In the genomic region with DNA sequence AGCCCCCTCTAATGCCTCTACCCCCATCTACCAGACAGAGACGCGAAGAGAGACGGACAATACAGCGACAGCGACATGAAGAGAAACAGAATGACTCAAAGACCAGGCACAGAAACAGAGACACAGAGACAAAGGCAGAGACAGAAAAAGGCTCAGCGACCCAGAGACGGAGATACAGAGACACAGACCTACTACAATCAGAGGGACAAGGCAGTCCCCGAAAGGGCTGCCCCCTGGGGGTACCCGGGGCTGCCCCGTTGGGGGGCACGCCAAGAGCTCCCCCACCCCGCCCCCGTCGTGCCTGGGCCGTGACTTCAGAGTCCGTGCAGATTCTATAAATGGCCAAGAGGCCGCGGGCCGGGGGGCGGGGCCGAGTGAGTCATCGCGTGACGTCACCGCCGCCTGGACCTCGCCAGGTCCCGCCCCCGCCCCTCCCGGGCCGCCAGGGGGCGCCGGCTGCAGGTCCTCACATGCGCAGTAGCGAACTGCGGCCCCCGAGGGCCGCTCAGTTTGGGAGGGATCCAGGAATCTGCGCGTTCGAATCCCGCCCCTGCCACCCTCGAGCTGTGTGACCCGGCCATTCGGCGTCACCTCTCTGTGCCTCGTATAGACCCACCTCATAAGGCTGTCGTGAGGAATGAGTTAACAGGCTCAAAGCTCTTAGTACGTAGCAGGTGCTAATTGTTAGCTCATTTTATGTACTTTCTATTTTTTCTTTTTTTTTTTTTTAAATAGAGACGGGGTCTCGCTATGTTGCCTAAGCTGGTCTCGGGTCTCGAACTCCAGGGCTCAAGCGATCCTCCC, we compare ENCODE assay signal across 8 cellular contexts. TPM values are rescaled to one million over a fixed set of nuclear protein-coding genes. Genes with fewer than 3 reads are reported as not detected.
DNase-seq lines count a peak whose midpoint lies in the region; ATAC-seq and TF ChIP-seq lines count a peak whose summit lies in the region.

No MANE protein-coding gene starts in this region.

- no peak overlapping the region for H4K8ac ChIP-seq in H9 (replicated peaks; ENCODE audit: insufficient read length, low read depth, low read length)

- H2BK120ac ChIP-seq in H9 (ENCODE audit: low read depth, low read length, poor library complexity, severe bottlenecking) = no peak overlapping the region

- no peak overlapping the region for H4K5ac ChIP-seq in H9 (ENCODE audit: insufficient read length, low read depth, low read length)

- H4K91ac ChIP-seq in H9 (ENCODE audit: insufficient read length, low read depth, low read length) = no peak overlapping the region

- H3K27ac ChIP-seq in H9 (ENCODE audit: insufficient read length, low read depth, low read length) = no peak overlapping the region
- no peak overlapping the region; the same call in 1 of the 2 replicates for H3K27ac ChIP-seq in VCaP
- peak overlapping the region; percentile 81 for H3K27ac ChIP-seq in skeletal muscle tissue (ENCODE audit: low read depth, low read length)

- peak overlapping the region; percentile 72 for H3K18ac ChIP-seq in H9 (ENCODE audit: insufficient read length, low read depth, low read length)

- H2AFZ ChIP-seq in H9 (ENCODE audit: low read length) = no peak overlapping the region

- H3K9me3 Mint-ChIP-seq in H9 (no peaks in the 10 kb centered on the region; a peak in 1 of 5 replicates), MCF 10A (ENCODE audit: unreplicated experiment) (no peaks in the 10 kb centered on the region)

- POLR2A ChIA-PET in MCF 10A (lab: Yijun Ruan, JAX) = interaction anchor here (0.9 to 1.5 kb wide), 2 partner anchors 23 kb away, joined by 3 to 5 read pairs; a partner anchor contains a TSS

- no peak overlapping the region for H2BK15ac ChIP-seq in H9 (ENCODE audit: low read depth, low read length)

- H3T11ph ChIP-seq in H9 (ENCODE audit: low read length) = no peak overlapping the region

- no peak overlapping the region for H2BK20ac ChIP-seq in H9 (ENCODE audit: low read depth, low read length, poor library complexity, severe bottlenecking)

- no peak overlapping the region for H3K4ac ChIP-seq in H9 (ENCODE audit: low read depth, low read length)

- ATAC-seq in HG02870 (IDR thresholded peaks at IDR 0.05; ENCODE audit: unreplicated experiment) = no peak

- no peak overlapping the region for H2BK5ac ChIP-seq in H9 (ENCODE audit: insufficient read length, low read length)

- H3K36me3 ChIP-seq in skeletal muscle tissue (ENCODE audit: control insufficient read depth in 3 of 3, insufficient read depth in 3 of 3, low read length in 3 of 3) = no peaks in the 10 kb centered on the region

- H3K4me3 Mint-ChIP-seq in H9 = peak overlapping the region; percentile 61 to 77
- H3K4me3 Mint-ChIP-seq in MCF 10A (ENCODE audit: unreplicated experiment) = peak overlapping the region; percentile 18

- H3K4me2 ChIP-seq in H9 (ENCODE audit: insufficient read depth, insufficient read length, low read length) = peak overlapping the region; percentile 49

- peak; percentile 40 for DNase-seq in DMS153 (lab: John Stamatoyannopoulos, UW)
- DNase-seq in H9 = peak; percentile 91
- DNase-seq in NCI-H2081 treated with DMSO at 0.1 percent for 48 hours (lab: John Stamatoyannopoulos, UW) = peak; percentile 3
- peak; percentile 86 for DNase-seq in MCF 10A (ENCODE audit: unreplicated experiment)
- peak; percentile 91 for DNase-seq in iPS-NIHi11 (ENCODE audit: low spot score)

- H3K4me1 Mint-ChIP-seq in H9 (peaks cover 14 to 24% of the 10 kb centered on the region in 2 experiments), MCF 10A (ENCODE audit: insufficient read depth, unreplicated experiment) (peaks cover 11% of the 10 kb centered on the region)

- no peak overlapping the region for H3K23ac ChIP-seq in H9 (ENCODE audit: insufficient read length, low read depth, low read length)

- peaks cover 9% of the 10 kb centered on the region for H3K23me2 ChIP-seq in H9 (ENCODE audit: insufficient read length, low read depth, low read length, poor library complexity, severe bottlenecking)

- CTCF ChIA-PET in MCF 10A (lab: Yijun Ruan, JAX) = interaction anchor here (0.5 to 1.8 kb wide), 16 partner anchors 9 to 1268 kb away, joined by 3 to 12 read pairs (median 4); a partner anchor contains a TSS

- peak overlapping the region; percentile 73; the same call in 1 of the 2 replicates for H3K14ac ChIP-seq in H9 (ENCODE audit: insufficient read depth, low read length)

- H4K20me1 ChIP-seq in H9 (ENCODE audit: control insufficient read depth, insufficient read depth, insufficient read length) = no peaks in the 10 kb centered on the region

- H3K27me3 ChIP-seq in H9 (ENCODE audit: insufficient read depth, low read length) (no peaks in the 10 kb centered on the region), skeletal muscle tissue (ENCODE audit: control insufficient read depth in 3 of 3, insufficient read depth in 3 of 3, low read length in 3 of 3) (peaks cover 2 to 10% (median 10%) of the 10 kb centered on the region in 3 donors)

- H2AK5ac ChIP-seq in H9 (ENCODE audit: insufficient read length, low read length) = no peak overlapping the region

- peak overlapping the region; percentile 48 to 70 (median 61) for H3K4me3 ChIP-seq in skeletal muscle tissue (ENCODE audit: low read length in 3 of 3)

- H3K27ac Mint-ChIP-seq in H9 = peak overlapping the region in 2 of 3 experiments; percentile 83 to 90; a peak in 5 of 7 replicates
- peak overlapping the region; percentile 79 for H3K27ac Mint-ChIP-seq in MCF 10A (ENCODE audit: low read depth, unreplicated experiment)

- H3K79me1 ChIP-seq in H9 (ENCODE audit: insufficient read depth, low read depth, low read length, poor library complexity, severe bottlenecking) = no peaks in the 10 kb centered on the region

- WGBS in H9 (ENCODE audit: extremely low coverage, insufficient read length, low lambda C conversion rate) = no CpG with 5 or more reads among the region's 54 CpGs

- BruUV-seq in MCF 10A (replicated peaks; lab: Mats Ljungman, UMichigan) = no TSS peak

- H3K79me2 ChIP-seq in H9 (ENCODE audit: insufficient read depth, low read length) = no peaks in the 10 kb centered on the region

- H3K56ac ChIP-seq in H9 (ENCODE audit: insufficient read length, low read depth, low read length) = no peak overlapping the region

- H3K9ac ChIP-seq in H9 (ENCODE audit: extremely low read depth, insufficient read length, low read length) = peak overlapping the region; percentile 31
- H3K9ac ChIP-seq in skeletal muscle tissue (ENCODE audit: low read depth in 1 of 3, low read length in 3 of 3) = peak overlapping the region; percentile 63 to 82 (median 72)

- no peaks in the 10 kb centered on the region for H3K9me3 ChIP-seq in H9 (ENCODE audit: control insufficient read depth, low read depth, low read length)
- no peaks in the 10 kb centered on the region for H3K9me3 ChIP-seq in skeletal muscle tissue (ENCODE audit: control insufficient read depth in 3 of 3, low read length in 3 of 3)

- no peak overlapping the region for H2BK12ac ChIP-seq in H9 (ENCODE audit: insufficient read length, low read depth, low read length)

- intact Hi-C loops in MCF 10A (cut with micrococcal nuclease) = loop anchor here (2.0 to 10.0 kb wide), 2 partner anchors 23 to 49 kb away; a partner anchor contains a TSS

- H3K4me1 ChIP-seq in H9 (ENCODE audit: insufficient read depth, low read length) = peaks cover 4% of the 10 kb centered on the region; the same call in 1 of the 2 replicates
- H3K4me1 ChIP-seq in skeletal muscle tissue (ENCODE audit: control insufficient read depth in 3 of 3, insufficient read depth in 3 of 3, low read length in 3 of 3) = peaks cover 11 to 13% (median 12%) of the 10 kb centered on the region in 3 donors

- H3K27me3 Mint-ChIP-seq in H9 (ENCODE audit: low read depth) (peaks cover 20% of the 10 kb centered on the region), MCF 10A (ENCODE audit: insufficient read depth, unreplicated experiment) (no peaks in the 10 kb centered on the region)

- no peaks in the 10 kb centered on the region for H3K36me3 Mint-ChIP-seq in H9 (ENCODE audit: insufficient read depth in 1 of 3, low read depth in 3 of 3)
- no peaks in the 10 kb centered on the region for H3K36me3 Mint-ChIP-seq in MCF 10A (ENCODE audit: insufficient read depth, unreplicated experiment)

- TF ChIP-seq CTCF in H9 (conservative IDR thresholded peaks at IDR 0.05) = peak; percentile 97
- peak; percentile 92 for TF ChIP-seq CTCF in VCaP (conservative IDR thresholded peaks at IDR 0.05)
- TF ChIP-seq CTCF in MCF 10A (IDR thresholded peaks at IDR 0.05; ENCODE audit: unreplicated experiment) = peak; percentile 85

RNA-seq across cellular contexts. Expression of a gene that starts 2.7 kb away (rescaled TPM):
- 15.7 and 17.9 TPM in 2 replicates for total RNA-seq in H9 (2021)
- total RNA-seq in MCF 10A (2022) = not detected in 2 replicates
- 28.7 TPM for total RNA-seq in skeletal muscle tissue

RNA-seq across cellular contexts. Expression of a gene that starts 7.1 kb away (rescaled TPM):
- total RNA-seq in H9 (2021) (40.0 and 42.4 TPM in 2 replicates), MCF 10A (2022) (19.2 and 26.8 TPM in 2 replicates), skeletal muscle tissue (43.8 TPM)

RNA-seq across cellular contexts. Expression of a gene that starts 23.0 kb away (rescaled TPM):
- total RNA-seq in H9 (2021) (84.9 and 88.6 TPM in 2 replicates), MCF 10A (2022) (72.1 and 78.7 TPM in 2 replicates), skeletal muscle tissue (16.2 TPM)

RNA-seq across cellular contexts. Expression of a gene that starts 30.4 kb away (rescaled TPM):
- total RNA-seq in H9 (2021) = 9.1 and 11.6 TPM in 2 replicates
- total RNA-seq in MCF 10A (2022) = 7.7 and 8.7 TPM in 2 replicates
- total RNA-seq in skeletal muscle tissue = 5.7 TPM

RNA-seq across cellular contexts. Expression of a gene that starts 41.5 kb away (rescaled TPM):
- total RNA-seq in H9 (2021) (2.3 and 4.0 TPM in 2 replicates), MCF 10A (2022) (not detected in 2 replicates), skeletal muscle tissue (3.7 TPM)

Comparison
In these comparisons a context has a peak if more than half of its experiments do, and no peak if none do; other contexts are left out.
1. DNase-seq: peak in every context shown above with its lines; median percentile 91 in H9; 91 in iPS-NIHi11; 86 in MCF 10A; 40 in DMS153; 3 in NCI-H2081 treated with DMSO at 0.1 percent for 48 hours.
2. RNA of a gene that starts 2.7 kb away (total RNA-seq): 28.7 TPM in skeletal muscle tissue (single experiment) and 15.7 to 17.9 TPM in H9; not detected in MCF 10A; every median in the first group is over 10 times any median in the second.
3. Peak in every context shown above with its lines, with median percentiles within 50 percentile points of each other: CTCF ChIP-seq.